23 cellular contexts compared by ENCODE assay signal in genomic region chr12:42732908-42733411, GRCh38.
A peak's percentile ranks its signal among the peaks of the same experiment; 100 is the strongest.
DNase-seq lines count a peak whose midpoint lies in the region; ATAC-seq and TF ChIP-seq lines count a peak whose summit lies in the region.
"Had no signal": no experiment of that assay in that cellular context is flagged by ENCODE, and none has a peak within 500 bp of the region (broad histone marks: within the 10 kb centered on the region; RNA-seq: fewer than 3 reads in every experiment).

No MANE protein-coding gene starts in this region.

- peaks cover 27% of the 10 kb centered on the region for H3K4me1 Mint-ChIP-seq in MCF 10A (ENCODE audit: insufficient read depth, unreplicated experiment)
- H3K4me1 Mint-ChIP-seq: CD4-positive, alpha-beta memory T cell; T-cell had no signal

- in situ Hi-C loops in mammary epithelial cell (cut with MboI; ENCODE audit: low sequenced_read_pairs in 2 of 2): no loop called here

- no peak overlapping the region for H4K12ac ChIP-seq in trophoblast cell (ENCODE audit: low read depth, low read length)

- peaks cover 4% of the 10 kb centered on the region for H3K36me3 Mint-ChIP-seq in MCF 10A (ENCODE audit: insufficient read depth, unreplicated experiment)
- H3K36me3 Mint-ChIP-seq: CD4-positive, alpha-beta memory T cell; T-cell had no signal

- H2BK120ac ChIP-seq in trophoblast cell (ENCODE audit: insufficient read depth, low read length, poor library complexity): no peak overlapping the region

- no peak overlapping the region for H3K27ac Mint-ChIP-seq in MCF 10A (ENCODE audit: low read depth, unreplicated experiment)
- H3K27ac Mint-ChIP-seq: CD4-positive, alpha-beta memory T cell; T-cell had no signal

- H2BK5ac ChIP-seq in trophoblast cell (ENCODE audit: low read depth, low read length, poor library complexity): no peak overlapping the region

- no peaks in the 10 kb centered on the region for H3K79me1 ChIP-seq in trophoblast cell (ENCODE audit: low read length)

- no peak overlapping the region for H2AFZ ChIP-seq in mammary epithelial cell (ENCODE audit: low read depth, low read length)
- H2AFZ ChIP-seq in trophoblast cell (ENCODE audit: insufficient read depth, low read length, poor library complexity): no peak overlapping the region
- H2AFZ ChIP-seq: PC-9 had no signal

- no peak overlapping the region for H3K23ac ChIP-seq in trophoblast cell (ENCODE audit: low read length)

- H3K4me3 Mint-ChIP-seq in MCF 10A (ENCODE audit: unreplicated experiment): no peak overlapping the region
- H3K4me3 Mint-ChIP-seq: CD4-positive, alpha-beta memory T cell; T-cell had no signal

- H3K18ac ChIP-seq in trophoblast cell (ENCODE audit: low read length): no peak overlapping the region

- H2BK12ac ChIP-seq in trophoblast cell (ENCODE audit: low read length): no peak overlapping the region

- H3K4ac ChIP-seq in trophoblast cell (ENCODE audit: low read depth, low read length): no peak overlapping the region

- no peaks in the 10 kb centered on the region for H4K20me1 ChIP-seq in mammary epithelial cell (ENCODE audit: insufficient read depth, low read length)
- H4K20me1 ChIP-seq: BLaER1 treated with 17β-estradiol and CSF1 and Interleukin-3, amounts not matched to agents 10 nM and 100 nM had no signal

- 95% methylated on average over 3 of the region's 3 CpGs for WGBS in mammary epithelial cell (ENCODE audit: low coverage, missing lambda C conversion rate)
- no CpG with 5 or more reads among the region's 3 CpGs for WGBS in trophoblast cell (ENCODE audit: extremely low coverage, insufficient coverage, insufficient read length)

- dilution Hi-C loops in mammary epithelial cell (cut with HindIII; ENCODE audit: low sequenced_read_pairs): no loop called here

- DNase-seq in mammary epithelial cell: peak; percentile 17
- no peak for DNase-seq in MCF 10A (ENCODE audit: unreplicated experiment)
- peak; percentile 7 for DNase-seq in SW480 (ENCODE audit: low spot score)
- DNase-seq in kidney glomerular epithelial cell (lab: John Stamatoyannopoulos, UW): peak; percentile 37
- no peak for DNase-seq in mucosa of gallbladder (ENCODE audit: low spot score)
- no peak for DNase-seq in trophoblast cell
- DNase-seq in NCI-H2029 treated with DMSO at 0.1 percent for 48 hours (lab: John Stamatoyannopoulos, UW): no peak
- DNase-seq: Caco-2; CD4-positive, alpha-beta memory T cell; DMS153; GDM1; KBM-7; MV-4-11; NCI-H1694 treated with DMSO at 0.1 percent for 48 hours; NCI-H446 treated with DMSO at 0.1 percent for 48 hours; PC-9; SIG-M5; SK-N-SH; T-cell had no signal

- H3K4me2 ChIP-seq in mammary epithelial cell (ENCODE audit: insufficient read depth, low read depth, low read length): no peak overlapping the region
- no peak overlapping the region for H3K4me2 ChIP-seq in trophoblast cell (ENCODE audit: low read length)
- H3K4me2 ChIP-seq: BLaER1 treated with 17β-estradiol and CSF1 and Interleukin-3, amounts not matched to agents 10 nM and 100 nM; PC-9; SK-N-SH had no signal

- H3K9ac ChIP-seq in mammary epithelial cell (ENCODE audit: insufficient read depth, low read length): no peak overlapping the region
- H3K9ac ChIP-seq in trophoblast cell (ENCODE audit: low read length): no peak overlapping the region
- H3K9ac ChIP-seq: BLaER1 treated with 17β-estradiol and CSF1 and Interleukin-3, amounts not matched to agents 10 nM and 100 nM; SK-N-SH had no signal

- no peak overlapping the region for H3K14ac ChIP-seq in trophoblast cell (ENCODE audit: low read length)

- no peaks in the 10 kb centered on the region for H3K36me3 ChIP-seq in mammary epithelial cell (ENCODE audit: insufficient read depth, low read length)
- no peaks in the 10 kb centered on the region for H3K36me3 ChIP-seq in trophoblast cell (ENCODE audit: control insufficient read depth in 1 of 2, insufficient read depth in 2 of 2, low read length in 2 of 2)
- H3K36me3 ChIP-seq: BLaER1 treated with 17β-estradiol and CSF1 and Interleukin-3, amounts not matched to agents 10 nM and 100 nM had no signal

- H3K27me3 ChIP-seq in mammary epithelial cell (ENCODE audit: insufficient read depth, low read length): no peaks in the 10 kb centered on the region
- no peaks in the 10 kb centered on the region for H3K27me3 ChIP-seq in trophoblast cell (ENCODE audit: insufficient read depth, low read length)
- H3K27me3 ChIP-seq: BLaER1 treated with 17β-estradiol and CSF1 and Interleukin-3, amounts not matched to agents 10 nM and 100 nM had no signal

- intact Hi-C loops in mammary epithelial cell (cut with micrococcal nuclease): no loop called here
- intact Hi-C loops in MCF 10A (cut with micrococcal nuclease): no loop called here

- CTCF ChIA-PET in mammary epithelial cell (lab: Charles Lee; ENCODE audit: low non-redundant PET) (no interaction called here), MCF 10A (lab: Yijun Ruan, JAX) (interaction anchor here (0.5 kb wide), 1 partner anchor 34 kb away, joined by 3 read pairs; no protein-coding TSS in a partner anchor)

- H4K8ac ChIP-seq in trophoblast cell (ENCODE audit: low read depth, low read length): no peak overlapping the region

- peaks cover 11% of the 10 kb centered on the region for H3K4me1 ChIP-seq in mammary epithelial cell (ENCODE audit: insufficient read depth, low read length)
- H3K4me1 ChIP-seq in trophoblast cell (ENCODE audit: control insufficient read depth in 1 of 2, insufficient read depth in 2 of 2, low read length in 2 of 2): peaks cover 10 to 11% of the 10 kb centered on the region in 2 experiments
- H3K4me1 ChIP-seq: BLaER1 treated with 17β-estradiol and CSF1 and Interleukin-3, amounts not matched to agents 10 nM and 100 nM; Caco-2 had no signal

- no peak overlapping the region for H4K91ac ChIP-seq in trophoblast cell (ENCODE audit: low read depth, low read length)

- H3K79me2 ChIP-seq in mammary epithelial cell (ENCODE audit: insufficient read depth, low read length) (no peaks in the 10 kb centered on the region), trophoblast cell (ENCODE audit: control insufficient read depth, insufficient read depth, low read length, poor library complexity) (no peaks in the 10 kb centered on the region)

- no peak overlapping the region for H2AK5ac ChIP-seq in trophoblast cell (ENCODE audit: low read length)

- H3K27ac ChIP-seq in mammary epithelial cell (ENCODE audit: insufficient read depth, low read depth, low read length) (no peak overlapping the region), trophoblast cell (ENCODE audit: low read depth, low read length) (no peak overlapping the region)
- H3K27ac ChIP-seq: 22Rv1; BLaER1 treated with 17β-estradiol and CSF1 and Interleukin-3, amounts not matched to agents 10 nM and 100 nM; PC-9; RWPE1 had no signal

- BruUV-seq in mammary epithelial cell (replicated peaks; lab: Mats Ljungman, UMichigan): no TSS peak
- BruUV-seq in MCF 10A (replicated peaks; lab: Mats Ljungman, UMichigan): no TSS peak

- no peak for TF ChIP-seq CTCF in mammary epithelial cell (conservative IDR thresholded peaks at IDR 0.05 in 1 of 2, IDR thresholded peaks at IDR 0.05 in 1 of 2; ENCODE audit: extremely low read depth in 1 of 2, insufficient read depth in 1 of 2, low read depth in 1 of 2, low read length in 2 of 2)
- no peak for TF ChIP-seq CTCF in MCF 10A (IDR thresholded peaks at IDR 0.05; ENCODE audit: unreplicated experiment)

- H3K9me3 Mint-ChIP-seq in MCF 10A (ENCODE audit: unreplicated experiment): no peaks in the 10 kb centered on the region

- H3K9me3 ChIP-seq in mammary epithelial cell (replicated peaks; ENCODE audit: insufficient read depth, low read length): no peaks in the 10 kb centered on the region
- no peaks in the 10 kb centered on the region for H3K9me3 ChIP-seq in trophoblast cell (ENCODE audit: insufficient read depth, low read depth, low read length)
- H3K9me3 ChIP-seq: Caco-2, SK-N-SH had no signal

- ATAC-seq in GM21526 (IDR thresholded peaks at IDR 0.05; ENCODE audit: low FRiP score, unreplicated experiment): no peak
- ATAC-seq: T-cell had no signal

- H3K4me3 ChIP-seq in mammary epithelial cell (replicated peaks in 1 of 3; ENCODE audit: insufficient read depth in 1 of 3, low read depth in 2 of 3, low read length in 3 of 3) (no peak overlapping the region), trophoblast cell (ENCODE audit: low read depth, low read length) (no peak overlapping the region)
- H3K4me3 ChIP-seq: BLaER1 treated with 17β-estradiol and CSF1 and Interleukin-3, amounts not matched to agents 10 nM and 100 nM; PC-9 had no signal

- POLR2A ChIA-PET in MCF 10A (lab: Yijun Ruan, JAX): no interaction called here

- no peaks in the 10 kb centered on the region for H3K27me3 Mint-ChIP-seq in MCF 10A (ENCODE audit: insufficient read depth, unreplicated experiment)
- H3K27me3 Mint-ChIP-seq: CD4-positive, alpha-beta memory T cell had no signal

Comparison
In these comparisons a context has a peak if more than half of its experiments do, and no peak if none do; other contexts are left out.
1. DNase-seq: peak in mammary epithelial cell (single experiment), SW480 (single experiment) and kidney glomerular epithelial cell (single experiment); none in MCF 10A (single experiment), mucosa of gallbladder (single experiment), trophoblast cell (0 of 2) and NCI-H2029 treated with DMSO at 0.1 percent for 48 hours (single experiment).